ENCODE assay signal across 15 cellular contexts in the genomic region with DNA sequence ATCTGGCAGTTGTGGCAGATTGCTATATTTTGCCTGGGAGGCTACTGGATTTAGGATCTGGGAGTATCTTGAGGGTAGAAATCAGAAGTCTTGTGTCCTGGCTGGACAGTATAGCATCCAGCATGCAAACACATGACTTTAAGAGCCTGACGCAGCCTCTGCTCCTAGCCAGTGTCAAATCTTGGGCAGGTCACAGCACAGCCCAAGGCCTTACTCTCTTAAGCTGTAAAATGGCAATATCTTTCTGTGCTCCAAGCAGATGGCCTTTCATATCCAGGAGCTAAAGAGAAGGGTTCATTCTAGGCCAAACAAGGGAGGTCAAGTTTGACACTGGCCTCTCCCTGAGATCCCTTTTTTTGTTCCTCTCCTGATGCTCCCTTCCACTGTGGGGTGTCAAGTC.
"Had no signal": no experiment of that assay in that cellular context is flagged by ENCODE, and none has a peak within 500 bp of the region (broad histone marks: within the 10 kb centered on the region; RNA-seq: fewer than 3 reads in every experiment).

No MANE protein-coding gene starts in this region.

- H3K27me3 ChIP-seq: ascending aorta had no signal

- H3K4me1 ChIP-seq: ascending aorta, prostate gland had no signal

- H3K9me3 ChIP-seq: prostate gland had no signal

- H3K27ac ChIP-seq: ascending aorta, epithelial cell of prostate, prostate gland, spleen had no signal

- ATAC-seq: activated naive CD4-positive, alpha-beta T cell treated with anti-CD3 and anti-CD28 coated beads, Interleukin-2, amount 50 U/mL, for 72 hours; natural killer cell treated with Interleukin-12 subunit alpha and Interleukin-12 subunit beta and Interleukin-15 and Interleukin-18, amount 100 ng/mL, for 72 hours; WTC11 had no signal

- H3K27ac Mint-ChIP-seq: activated naive CD4-positive, alpha-beta T cell treated with anti-CD3 and anti-CD28 coated beads, Interleukin-2, amount 50 U/mL, for 72 hours; immature natural killer cell; natural killer cell treated with Interleukin-12 subunit alpha and Interleukin-12 subunit beta and Interleukin-15 and Interleukin-18, amount 100 ng/mL, for 72 hours had no signal

- DNase-seq: activated gamma-delta T cell treated with Interleukin-2 at 50 U/mL for 16 hours; activated T-cell treated with anti-CD3 and anti-CD28 coated beads, Interleukin-2, amount 50 U/mL, for 1 hour; central memory CD4-positive, alpha-beta T cell; immature natural killer cell; kidney glomerular epithelial cell; spleen; stimulated activated CD4-positive, alpha-beta T cell treated with anti-CD3 and anti-CD28 coated beads, Interleukin-4, amount 100 ng/mL, for 1 hour; stimulated activated naive CD4-positive, alpha-beta T cell; T-helper 9 cell had no signal

- H3K4me3 ChIP-seq: ascending aorta, prostate gland, spleen had no signal

- H3K36me3 ChIP-seq: ascending aorta, prostate gland, spleen had no signal

- H3K36me3 Mint-ChIP-seq: immature natural killer cell; natural killer cell treated with Interleukin-12 subunit alpha and Interleukin-12 subunit beta and Interleukin-15 and Interleukin-18, amount 100 ng/mL, for 72 hours had no signal

- H3K4me3 Mint-ChIP-seq: immature natural killer cell; natural killer cell treated with Interleukin-12 subunit alpha and Interleukin-12 subunit beta and Interleukin-15 and Interleukin-18, amount 100 ng/mL, for 72 hours; WTC11 had no signal

- H3K9me3 Mint-ChIP-seq: natural killer cell treated with Interleukin-12 subunit alpha and Interleukin-12 subunit beta and Interleukin-15 and Interleukin-18, amount 100 ng/mL, for 72 hours had no signal
